13 cellular contexts compared by ENCODE assay signal in genomic region chr18:11950824-11951223, GRCh38. TPM values are rescaled to one million over a fixed set of nuclear protein-coding genes. Genes with fewer than 3 reads are reported as not detected.
DNase-seq lines count a peak whose midpoint lies in the region; ATAC-seq lines count a peak whose summit lies in the region.
"Had no signal": no experiment of that assay in that cellular context is flagged by ENCODE, and none has a peak within 500 bp of the region (broad histone marks: within the 10 kb centered on the region; RNA-seq: fewer than 3 reads in every experiment).

No MANE protein-coding gene starts in this region.

- H3K4me1 ChIP-seq in trophoblast cell (ENCODE audit: control insufficient read depth in 1 of 2, insufficient read depth in 2 of 2, low read length in 2 of 2) = peaks cover 23 to 26% of the 10 kb centered on the region in 2 experiments

- H3K4ac ChIP-seq in trophoblast cell (ENCODE audit: low read depth, low read length) = no peak overlapping the region

- no peak overlapping the region for H3K4me3 ChIP-seq in trophoblast cell (ENCODE audit: low read depth, low read length)
- H3K4me3 ChIP-seq: GM23338 had no signal

- no peaks in the 10 kb centered on the region for H3K79me2 ChIP-seq in trophoblast cell (ENCODE audit: control insufficient read depth, insufficient read depth, low read length, poor library complexity)

- peak overlapping the region; percentile 75 for H2AK5ac ChIP-seq in trophoblast cell (ENCODE audit: low read length)

- H3K36me3 ChIP-seq in trophoblast cell (ENCODE audit: control insufficient read depth in 1 of 2, insufficient read depth in 2 of 2, low read length in 2 of 2) = no peaks in the 10 kb centered on the region

- peak; percentile 3 for DNase-seq in DMS153 treated with DMSO at 0.1 percent for 48 hours (lab: John Stamatoyannopoulos, UW; ENCODE audit: unreplicated experiment)
- peak; percentile 61 for DNase-seq in NCI-H2029 (lab: John Stamatoyannopoulos, UW)
- peak; percentile 14 for DNase-seq in NCI-H774 (lab: John Stamatoyannopoulos, UW)
- no peak for DNase-seq in trophoblast cell
- no peak for DNase-seq in stimulated activated CD4-positive, alpha-beta T cell treated with anti-CD3 and anti-CD28 coated beads, Interleukin-15, amount 100 ng/mL, for 24 hours
- DNase-seq in activated T-cell treated with anti-CD3 and anti-CD28 coated beads, Interleukin-2, amount 50 U/mL, for 1 hour = no peak
- DNase-seq: Calu3; CD4-positive, CD25-positive, alpha-beta regulatory T cell; KBM-7; NCI-H1048; NCI-H187 had no signal

- H2BK5ac ChIP-seq in trophoblast cell (ENCODE audit: low read depth, low read length, poor library complexity) = no peak overlapping the region

- H4K91ac ChIP-seq in trophoblast cell (ENCODE audit: low read depth, low read length) = no peak overlapping the region

- no peak overlapping the region for H3K9ac ChIP-seq in trophoblast cell (ENCODE audit: low read length)

- no peak overlapping the region for H4K8ac ChIP-seq in trophoblast cell (ENCODE audit: low read depth, low read length)

- no peak overlapping the region for H4K12ac ChIP-seq in trophoblast cell (ENCODE audit: low read depth, low read length)

- H3K27me3 ChIP-seq in trophoblast cell (ENCODE audit: insufficient read depth, low read length) = no peaks in the 10 kb centered on the region

- H3K79me1 ChIP-seq in trophoblast cell (ENCODE audit: low read length) = peaks cover 22% of the 10 kb centered on the region

- H3K27ac ChIP-seq in trophoblast cell (ENCODE audit: low read depth, low read length) = no peak overlapping the region

- no peak overlapping the region for H2AFZ ChIP-seq in trophoblast cell (ENCODE audit: insufficient read depth, low read length, poor library complexity)

- H3K14ac ChIP-seq in trophoblast cell (ENCODE audit: low read length) = no peak overlapping the region

- no peak for ATAC-seq in HG02759 (IDR thresholded peaks at IDR 0.05; ENCODE audit: unreplicated experiment)

- H2BK12ac ChIP-seq in trophoblast cell (ENCODE audit: low read length) = peak overlapping the region; percentile 82

- H3K18ac ChIP-seq in trophoblast cell (ENCODE audit: low read length) = no peak overlapping the region

- no peak overlapping the region for H2BK120ac ChIP-seq in trophoblast cell (ENCODE audit: insufficient read depth, low read length, poor library complexity)

- WGBS in trophoblast cell (ENCODE audit: extremely low coverage, insufficient coverage, insufficient read length) = no CpG with 5 or more reads among the region's 5 CpGs

- H3K4me2 ChIP-seq in trophoblast cell (ENCODE audit: low read length) = no peak overlapping the region

- no peak overlapping the region for H3K23ac ChIP-seq in trophoblast cell (ENCODE audit: low read length)

- no peaks in the 10 kb centered on the region for H3K9me3 ChIP-seq in trophoblast cell (ENCODE audit: insufficient read depth, low read depth, low read length)

RNA-seq across cellular contexts. Expression of gene IMPA2, which starts 30.5 kb away (rescaled TPM):
- 43.9 and 45.4 TPM in 2 replicates for polyA plus RNA-seq in trophoblast cell (2013)

RNA-seq across cellular contexts. Expression of gene MPPE1, which starts 42.7 kb away (rescaled TPM):
- 8.7 and 9.5 TPM in 2 replicates for polyA plus RNA-seq in trophoblast cell (2013)

Comparison
In these comparisons a context has a peak if more than half of its experiments do, and no peak if none do; other contexts are left out.
1. DNase-seq: peak in DMS153 treated with DMSO at 0.1 percent for 48 hours (single experiment), NCI-H2029 (single experiment) and NCI-H774 (single experiment); none in trophoblast cell (0 of 2), stimulated activated CD4-positive, alpha-beta T cell treated with anti-CD3 and anti-CD28 coated beads, Interleukin-15, amount 100 ng/mL, for 24 hours (single experiment) and activated T-cell treated with anti-CD3 and anti-CD28 coated beads, Interleukin-2, amount 50 U/mL, for 1 hour (single experiment).